Comparison of ENCODE assay signal across 21 cellular contexts in the genomic region with DNA sequence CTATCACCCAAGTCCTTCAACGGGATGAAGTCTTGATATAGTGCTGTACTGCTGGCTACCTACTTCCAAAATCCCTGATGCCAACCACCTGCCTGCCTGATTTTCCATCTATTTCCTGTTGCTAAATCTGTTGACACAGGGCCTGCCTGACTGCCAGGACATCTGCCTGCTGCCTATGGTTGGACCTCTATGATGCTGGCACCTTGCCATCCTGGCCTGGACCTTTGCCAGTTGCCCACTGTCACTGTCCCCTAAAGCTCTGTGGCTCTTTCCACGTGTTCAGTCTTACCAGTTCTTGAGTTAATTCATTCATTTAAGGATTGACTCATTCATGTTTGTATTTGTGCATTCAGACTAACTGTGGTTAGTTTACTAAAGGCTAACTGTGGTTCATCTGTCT.
DNase-seq lines count a peak whose midpoint lies in the region; ATAC-seq lines count a peak whose summit lies in the region.
"Had no signal": no experiment of that assay in that cellular context is flagged by ENCODE, and none has a peak within 500 bp of the region (broad histone marks: within the 10 kb centered on the region; RNA-seq: fewer than 3 reads in every experiment).

No MANE protein-coding gene starts in this region.

- peak; percentile 59 for DNase-seq in DMS79 (lab: John Stamatoyannopoulos, UW)
- DNase-seq in NCI-H146 (lab: John Stamatoyannopoulos, UW) = peak; percentile 96
- DNase-seq in NCI-H510A (lab: John Stamatoyannopoulos, UW) = peak; percentile 64
- DNase-seq in cerebellar cortex (ENCODE audit: low spot score) = peak; percentile 42
- no peak for DNase-seq in CD1c-positive myeloid dendritic cell (ENCODE audit: extremely low spot score)
- DNase-seq in GM03348 (ENCODE audit: low spot score) = no peak
- DNase-seq: activated CD4-positive, alpha-beta T cell treated with anti-CD3 and anti-CD28 coated beads for 48 hours; activated naive CD8-positive, alpha-beta T cell treated with anti-CD3 and anti-CD28 coated beads, Interleukin-2, amount 50 U/mL, for 24 hours; Caco-2; colonic mucosa; GDM1; kidney glomerular epithelial cell; mammary epithelial cell; MG63; NCI-H226; stimulated activated naive CD8-positive, alpha-beta T cell treated with anti-CD3 and anti-CD28 coated beads, Interleukin-15, Interleukin-2, amounts not matched to agents 100 U/mL and 50 U/mL, for 24 hours; T-helper 1 cell; tibial artery had no signal

- no peak for ATAC-seq in HG02870 (IDR thresholded peaks at IDR 0.05; ENCODE audit: unreplicated experiment)
- ATAC-seq: activated naive CD8-positive, alpha-beta T cell treated with anti-CD3 and anti-CD28 coated beads, Interleukin-2, amount 50 U/mL, for 24 hours; body of pancreas; GM12878; stimulated activated naive CD8-positive, alpha-beta T cell treated with anti-CD3 and anti-CD28 coated beads, Interleukin-15, Interleukin-2, amounts not matched to agents 100 U/mL and 50 U/mL, for 24 hours had no signal

Comparison
In these comparisons a context has a peak if more than half of its experiments do, and no peak if none do; other contexts are left out.
1. DNase-seq: peak in DMS79 (single experiment), NCI-H146 (single experiment), NCI-H510A (single experiment) and cerebellar cortex (single experiment); none in CD1c-positive myeloid dendritic cell (single experiment) and GM03348 (single experiment).